ENCODE assay signal across 1 cellular context in the genomic region with DNA sequence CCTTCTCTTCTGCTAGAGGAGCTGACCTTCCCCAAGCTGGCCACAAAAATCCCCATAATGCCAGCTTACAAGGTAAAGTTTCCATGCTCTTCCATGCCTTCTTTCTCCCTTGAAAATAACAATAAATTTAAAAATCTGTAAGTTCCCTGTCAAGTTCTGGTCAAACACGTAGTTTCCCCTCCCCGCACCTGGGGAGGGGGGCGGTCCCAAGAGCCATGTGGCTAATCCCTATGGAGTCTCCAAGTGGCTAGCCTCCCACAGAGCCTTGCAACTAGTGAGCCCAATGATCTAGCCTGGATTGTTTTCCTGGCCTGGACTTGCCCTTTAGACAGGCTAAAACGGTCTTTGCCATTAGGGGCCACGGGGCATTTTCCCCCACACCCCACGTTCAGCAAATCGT.
TF ChIP-seq lines count a peak whose summit lies in the region.

No MANE protein-coding gene starts in this region.

TF ChIP-seq in GM23338, 12 proteins besides CTCF, POLR2A, EP300 and RAD21 (continued from another document):
- TF ChIP-seq, protein P1, sequence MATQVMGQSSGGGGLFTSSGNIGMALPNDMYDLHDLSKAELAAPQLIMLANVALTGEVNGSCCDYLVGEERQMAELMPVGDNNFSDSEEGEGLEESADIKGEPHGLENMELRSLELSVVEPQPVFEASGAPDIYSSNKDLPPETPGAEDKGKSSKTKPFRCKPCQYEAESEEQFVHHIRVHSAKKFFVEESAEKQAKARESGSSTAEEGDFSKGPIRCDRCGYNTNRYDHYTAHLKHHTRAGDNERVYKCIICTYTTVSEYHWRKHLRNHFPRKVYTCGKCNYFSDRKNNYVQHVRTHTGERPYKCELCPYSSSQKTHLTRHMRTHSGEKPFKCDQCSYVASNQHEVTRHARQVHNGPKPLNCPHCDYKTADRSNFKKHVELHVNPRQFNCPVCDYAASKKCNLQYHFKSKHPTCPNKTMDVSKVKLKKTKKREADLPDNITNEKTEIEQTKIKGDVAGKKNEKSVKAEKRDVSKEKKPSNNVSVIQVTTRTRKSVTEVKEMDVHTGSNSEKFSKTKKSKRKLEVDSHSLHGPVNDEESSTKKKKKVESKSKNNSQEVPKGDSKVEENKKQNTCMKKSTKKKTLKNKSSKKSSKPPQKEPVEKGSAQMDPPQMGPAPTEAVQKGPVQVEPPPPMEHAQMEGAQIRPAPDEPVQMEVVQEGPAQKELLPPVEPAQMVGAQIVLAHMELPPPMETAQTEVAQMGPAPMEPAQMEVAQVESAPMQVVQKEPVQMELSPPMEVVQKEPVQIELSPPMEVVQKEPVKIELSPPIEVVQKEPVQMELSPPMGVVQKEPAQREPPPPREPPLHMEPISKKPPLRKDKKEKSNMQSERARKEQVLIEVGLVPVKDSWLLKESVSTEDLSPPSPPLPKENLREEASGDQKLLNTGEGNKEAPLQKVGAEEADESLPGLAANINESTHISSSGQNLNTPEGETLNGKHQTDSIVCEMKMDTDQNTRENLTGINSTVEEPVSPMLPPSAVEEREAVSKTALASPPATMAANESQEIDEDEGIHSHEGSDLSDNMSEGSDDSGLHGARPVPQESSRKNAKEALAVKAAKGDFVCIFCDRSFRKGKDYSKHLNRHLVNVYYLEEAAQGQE (IDR thresholded peaks at IDR 0.05; ENCODE audit: unreplicated experiment): no peak
- TF ChIP-seq EZH2 (IDR thresholded peaks at IDR 0.05; ENCODE audit: low read depth, unreplicated experiment): no peak
- TF ChIP-seq EZH2phosphoT487 (IDR thresholded peaks at IDR 0.05; ENCODE audit: unreplicated experiment): no peak
